ENCODE assay signal across 18 cellular contexts in genomic region chr13:58165617-58166016, GRCh38.
DNase-seq lines count a peak whose midpoint lies in the region; ATAC-seq and TF ChIP-seq lines count a peak whose summit lies in the region.
"Had no signal": no experiment of that assay in that cellular context is flagged by ENCODE, and none has a peak within 500 bp of the region (broad histone marks: within the 10 kb centered on the region; RNA-seq: fewer than 3 reads in every experiment).

No MANE protein-coding gene starts in this region.

- 50% methylated on average over 4 of the region's 4 CpGs for WGBS in prostate gland

- TF ChIP-seq CTCF in prostate gland (IDR thresholded peaks at IDR 0.05), result no peak

- ATAC-seq in GM18909 (IDR thresholded peaks at IDR 0.05; ENCODE audit: poor library complexity, unreplicated experiment) (no peak), HG02610 (IDR thresholded peaks at IDR 0.05; ENCODE audit: unreplicated experiment) (no peak)
- ATAC-seq: GM12878, HepG2 had no signal

- DNase-seq in NCI-H82 (lab: John Stamatoyannopoulos, UW) (peak; percentile 10), NCI-H82 treated with DMSO at 0.1 percent for 48 hours (lab: John Stamatoyannopoulos, UW; ENCODE audit: unreplicated experiment) (no peak), NCI-H1436 (lab: John Stamatoyannopoulos, UW) (peak; percentile 12), NCI-H748 (lab: John Stamatoyannopoulos, UW; ENCODE audit: unreplicated experiment) (peak; percentile 84), NCI-H2171 treated with DMSO at 0.1 percent for 48 hours (lab: John Stamatoyannopoulos, UW) (no peak), prostate gland (ENCODE audit: low spot score) (no peak)
- DNase-seq: CD4-positive, alpha-beta T cell; MV-4-11; NCI-H1694 treated with DMSO at 0.1 percent for 48 hours; NCI-H524; OCI-M1; Right ventricle myocardium superior had no signal

- no peak overlapping the region for H3K4me3 ChIP-seq in prostate gland
- H3K4me3 ChIP-seq: GM12878, SK-N-MC had no signal

- H3K9me3 ChIP-seq in prostate gland, result no peaks in the 10 kb centered on the region

- no peaks in the 10 kb centered on the region for H3K36me3 ChIP-seq in prostate gland

- TF ChIP-seq POLR2A in prostate gland (IDR thresholded peaks at IDR 0.05), result no peak

- H3K27ac ChIP-seq in prostate gland, result no peak overlapping the region
- H3K27ac ChIP-seq: KMS-11, SK-N-MC had no signal

- no peaks in the 10 kb centered on the region for H3K4me1 ChIP-seq in prostate gland (replicated peaks)

- H3K27me3 ChIP-seq in prostate gland (replicated peaks; ENCODE audit: insufficient read depth), result no peaks in the 10 kb centered on the region

- intact Hi-C loops in prostate gland (cut with DNase I), result no loop called here

Comparison
In these comparisons a context has a peak if more than half of its experiments do, and no peak if none do; other contexts are left out.
1. DNase-seq: peak in NCI-H82 (single experiment), NCI-H1436 (single experiment) and NCI-H748 (single experiment); none in NCI-H82 treated with DMSO at 0.1 percent for 48 hours (single experiment), NCI-H2171 treated with DMSO at 0.1 percent for 48 hours (single experiment) and prostate gland (single experiment).